ENCODE assay signal across 20 cellular contexts in the genomic region with DNA sequence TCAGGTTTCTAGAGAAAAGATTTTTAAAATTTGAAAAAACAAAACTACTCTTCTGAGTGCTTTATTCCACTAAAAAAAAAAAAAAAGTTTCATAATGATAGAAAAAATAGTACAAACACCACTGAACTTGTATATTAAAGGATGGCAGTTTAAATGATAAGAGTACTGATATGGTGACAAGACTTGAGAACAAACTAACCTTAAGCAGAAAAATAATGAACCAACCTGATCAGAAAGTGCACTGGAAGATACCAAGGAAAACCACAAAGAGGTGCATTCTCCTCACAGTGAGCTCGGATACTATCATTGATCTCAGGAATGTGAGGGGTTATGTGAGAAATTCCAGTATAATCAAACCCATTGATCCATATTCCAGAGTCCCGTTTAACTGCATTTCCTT.
"Had no signal": no experiment of that assay in that cellular context is flagged by ENCODE, and none has a peak within 500 bp of the region (broad histone marks: within the 10 kb centered on the region; RNA-seq: fewer than 3 reads in every experiment).

No MANE protein-coding gene starts in this region.

- H3K4me3 Mint-ChIP-seq: activated B cell treated with CpG ODN at 0.5 μM for 24 hours; activated CD8-positive, alpha-beta memory T cell treated with anti-CD3 and anti-CD28 coated beads, Interleukin-2, amount 10 ng/mL, durations not matched to agents 7 days and 5 days; activated CD8-positive, alpha-beta T cell treated with anti-CD3 and anti-CD28 coated beads for 36 hours; central memory CD8-positive, alpha-beta T cell; natural killer cell treated with Interleukin-12 subunit alpha and Interleukin-12 subunit beta and Interleukin-15 and Interleukin-18, amount 100 ng/mL, for 72 hours; stimulated activated naive CD8-positive, alpha-beta T cell treated with anti-CD3 and anti-CD28 coated beads, Interleukin-15, Interleukin-2, amounts not matched to agents 100 ng/mL and 50 ng/mL, for 24 hours; T-helper 1 cell treated with Interleukin-12 subunit alpha and Interleukin-12 subunit beta and Interleukin-4 antibody, amounts not matched to agents 30 μg/mL and 1 μg/mL, for 36 hours had no signal

- H3K27me3 ChIP-seq: gastroesophageal sphincter, hepatocyte, spleen, tibial artery, upper lobe of right lung had no signal

- H3K9ac ChIP-seq: SK-N-SH had no signal

- ATAC-seq: activated CD8-positive, alpha-beta memory T cell treated with anti-CD3 and anti-CD28 coated beads, Interleukin-2, amount 10 ng/mL, durations not matched to agents 7 days and 5 days; activated CD8-positive, alpha-beta T cell treated with anti-CD3 and anti-CD28 coated beads for 36 hours; gastroesophageal sphincter; natural killer cell treated with Interleukin-12 subunit alpha and Interleukin-12 subunit beta and Interleukin-15 and Interleukin-18, amount 100 ng/mL, for 72 hours had no signal

- H3K79me2 ChIP-seq: hepatocyte had no signal

- H3K36me3 ChIP-seq: tibial artery had no signal

- H3K27ac Mint-ChIP-seq: activated B cell treated with CpG ODN at 0.5 μM for 24 hours; activated CD8-positive, alpha-beta memory T cell treated with anti-CD3 and anti-CD28 coated beads, Interleukin-2, amount 10 ng/mL, durations not matched to agents 7 days and 5 days; stimulated activated naive CD8-positive, alpha-beta T cell treated with anti-CD3 and anti-CD28 coated beads, Interleukin-15, Interleukin-2, amounts not matched to agents 100 ng/mL and 50 ng/mL, for 24 hours; T-helper 1 cell treated with Interleukin-12 subunit alpha and Interleukin-12 subunit beta and Interleukin-4 antibody, amounts not matched to agents 30 μg/mL and 1 μg/mL, for 36 hours had no signal

- H3K4me3 ChIP-seq: hepatocyte, left ventricle myocardium inferior, lung, mucosa of descending colon, spleen, upper lobe of right lung had no signal

- H3K9me3 ChIP-seq: gastroesophageal sphincter, left ventricle myocardium inferior, mucosa of descending colon, SK-N-SH, spleen, tibial artery, upper lobe of right lung had no signal

- H3K27ac ChIP-seq: hepatocyte, left ventricle myocardium inferior, spleen, tibial artery, upper lobe of right lung had no signal

- H3K4me1 Mint-ChIP-seq: activated B cell treated with CpG ODN at 0.5 μM for 24 hours had no signal

- H3K4me1 ChIP-seq: upper lobe of right lung had no signal

- H3K9me3 Mint-ChIP-seq: activated B cell treated with CpG ODN at 0.5 μM for 24 hours; activated CD8-positive, alpha-beta T cell treated with anti-CD3 and anti-CD28 coated beads for 36 hours; central memory CD8-positive, alpha-beta T cell; natural killer cell treated with Interleukin-12 subunit alpha and Interleukin-12 subunit beta and Interleukin-15 and Interleukin-18, amount 100 ng/mL, for 72 hours; stimulated activated naive CD8-positive, alpha-beta T cell treated with anti-CD3 and anti-CD28 coated beads, Interleukin-15, Interleukin-2, amounts not matched to agents 100 ng/mL and 50 ng/mL, for 24 hours; T-helper 1 cell treated with Interleukin-12 subunit alpha and Interleukin-12 subunit beta and Interleukin-4 antibody, amounts not matched to agents 30 μg/mL and 1 μg/mL, for 36 hours had no signal

- H3K9me2 ChIP-seq: SK-N-SH had no signal

- H3K27me3 Mint-ChIP-seq: activated B cell treated with CpG ODN at 0.5 μM for 24 hours; activated CD8-positive, alpha-beta memory T cell treated with anti-CD3 and anti-CD28 coated beads, Interleukin-2, amount 10 ng/mL, durations not matched to agents 7 days and 5 days; activated CD8-positive, alpha-beta T cell treated with anti-CD3 and anti-CD28 coated beads for 36 hours; central memory CD8-positive, alpha-beta T cell; natural killer cell treated with Interleukin-12 subunit alpha and Interleukin-12 subunit beta and Interleukin-15 and Interleukin-18, amount 100 ng/mL, for 72 hours; stimulated activated naive CD8-positive, alpha-beta T cell treated with anti-CD3 and anti-CD28 coated beads, Interleukin-15, Interleukin-2, amounts not matched to agents 100 ng/mL and 50 ng/mL, for 24 hours had no signal

- H2AFZ ChIP-seq: hepatocyte had no signal

- DNase-seq: activated B cell treated with CpG ODN at 0.5 μM for 24 hours; activated CD8-positive, alpha-beta memory T cell treated with anti-CD3 and anti-CD28 coated beads, Interleukin-2, amount 10 ng/mL, durations not matched to agents 7 days and 5 days; activated naive CD4-positive, alpha-beta T cell treated with Interleukin-2 at 50 U/mL for 16 hours; effector CD4-positive, alpha-beta T cell; islet precursor cell; left ventricle myocardium inferior; spleen; stimulated activated CD4-positive, alpha-beta T cell treated with anti-CD3 and anti-CD28 coated beads, Interleukin-2, amount 100 ng/mL, for 48 hours; tibial artery; upper lobe of right lung had no signal
